In genomic region chr11:112506852-112507251, GRCh38 we compare ENCODE assay signal across 28 cellular contexts.
"Had no signal": no experiment of that assay in that cellular context is flagged by ENCODE, and none has a peak within 500 bp of the region (broad histone marks: within the 10 kb centered on the region; RNA-seq: fewer than 3 reads in every experiment).

No MANE protein-coding gene starts in this region.

- H3K79me2 ChIP-seq: parathyroid adenoma had no signal

- FAIRE-seq: small intestine, urothelium cell line had no signal

- H3K27me3 ChIP-seq: neutrophil, ovary, right lobe of liver, sigmoid colon, stomach, thyroid gland, upper lobe of left lung, vagina had no signal

- ATAC-seq: naive thymus-derived CD8-positive, alpha-beta T cell; natural killer cell treated with Interleukin-12 subunit alpha and Interleukin-12 subunit beta and Interleukin-15 and Interleukin-18, amount 100 ng/mL, for 72 hours; psoas muscle; right cardiac atrium; right lobe of liver; stimulated activated effector memory CD8-positive, alpha-beta T cell treated with anti-CD3 and anti-CD28 coated beads, Interleukin-12 subunit alpha, Interleukin-12 subunit beta, amount 100 ng/mL, for 72 hours; stimulated activated naive B cell treated with anti-CD40 and anti-IgM and Interleukin-4, amounts not matched to agents 10 μg/mL and 1 μg/mL and 100 μg/mL, for 72 hours had no signal

- H3K4me3 ChIP-seq: ovary, psoas muscle, right lobe of liver, sigmoid colon, stomach, thoracic aorta, thyroid gland, tibial nerve, upper lobe of left lung, vagina had no signal

- H3K4me1 ChIP-seq: parathyroid adenoma, psoas muscle, right lobe of liver, sigmoid colon, stomach, thyroid gland, tibial nerve, upper lobe of left lung, vagina had no signal

- DNase-seq: naive thymus-derived CD8-positive, alpha-beta T cell; nephron progenitor cell; nucleus accumbens; ovary; posterior cingulate gyrus; psoas muscle; right cardiac atrium; right lobe of liver; sigmoid colon; small intestine; stimulated activated CD4-positive, alpha-beta T cell treated with anti-CD3 and anti-CD28 coated beads, Interleukin-15, amount 100 ng/mL, for 24 hours; stimulated activated CD4-positive, alpha-beta T cell treated with anti-CD3 and anti-CD28 coated beads, Interleukin-2, amount 100 ng/mL, for 24 hours; stimulated activated CD4-positive, alpha-beta T cell treated with anti-CD3 and anti-CD28 coated beads, Interleukin-2, amount 100 ng/mL, for 48 hours; stimulated activated CD4-positive, alpha-beta T cell treated with anti-CD3 and anti-CD28 coated beads, Interleukin-4, amount 100 ng/mL, for 24 hours; stimulated activated naive B cell treated with anti-CD40 and anti-IgM and Interleukin-4, amounts not matched to agents 10 μg/mL and 1 μg/mL and 100 μg/mL, for 72 hours; stimulated activated naive CD4-positive, alpha-beta T cell treated with Interleukin-2 at 50 U/mL for 16 hours; stomach; thyroid gland; trophoblast cell; upper lobe of left lung had no signal

- H2AFZ ChIP-seq: parathyroid adenoma had no signal

- H3K27ac ChIP-seq: neutrophil, ovary, parathyroid adenoma, psoas muscle, right lobe of liver, sigmoid colon, stomach, thoracic aorta, thyroid gland, tibial nerve, upper lobe of left lung, vagina had no signal

- H3K36me3 ChIP-seq: neutrophil, ovary, right lobe of liver, sigmoid colon, stomach, thoracic aorta, thyroid gland, tibial nerve, upper lobe of left lung, vagina had no signal

- H3K9me3 ChIP-seq: neutrophil, ovary, psoas muscle, right lobe of liver, sigmoid colon, stomach, thoracic aorta, thyroid gland, tibial nerve, upper lobe of left lung, vagina had no signal
